Comparison of ENCODE assay signal across 8 cellular contexts in the genomic region with DNA sequence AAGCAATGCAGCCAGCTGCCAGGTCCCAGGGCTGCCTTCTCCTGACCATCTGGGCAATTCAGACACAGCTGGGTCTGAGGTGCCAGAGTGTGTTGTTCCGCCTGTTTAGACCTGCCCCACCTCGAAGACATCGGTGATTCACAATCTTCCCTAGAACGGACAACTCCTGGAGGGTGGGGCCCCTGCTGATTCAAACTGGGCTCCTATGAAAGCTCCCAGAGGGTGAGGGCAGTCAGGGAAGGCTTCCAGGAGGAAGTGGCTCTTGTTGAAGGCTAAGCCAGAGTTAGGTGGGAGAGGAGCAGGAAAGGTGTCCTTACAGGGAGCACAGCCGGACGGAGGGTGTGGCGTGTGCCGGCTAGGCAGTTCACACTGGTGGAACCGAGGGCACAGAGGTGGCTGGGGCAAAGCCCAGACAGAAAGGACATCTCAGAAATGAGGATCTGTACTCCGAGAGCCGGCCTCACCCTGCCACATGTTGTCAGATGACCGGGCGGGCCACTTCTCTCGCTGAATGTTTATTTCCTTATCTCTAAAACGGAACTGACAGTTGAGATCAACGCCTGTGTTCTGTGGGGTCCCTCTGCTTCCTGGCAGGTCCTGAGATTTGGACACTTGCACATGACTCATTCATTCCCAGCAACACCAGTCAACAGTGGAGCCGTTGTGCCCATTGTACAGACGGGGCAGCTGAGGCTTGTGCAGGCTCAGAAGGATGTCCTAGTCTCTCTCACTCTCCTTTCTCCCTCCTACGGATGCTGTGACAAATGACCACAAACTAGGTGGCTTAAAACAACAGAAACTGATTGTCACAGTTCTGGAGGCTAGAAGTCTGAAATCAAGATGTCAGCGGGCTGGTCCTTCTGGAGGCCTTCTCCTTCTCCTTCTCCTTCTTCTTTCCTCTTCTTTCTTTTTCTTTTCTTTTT. TPM values are rescaled to one million over a fixed set of nuclear protein-coding genes. Genes with fewer than 3 reads are reported as not detected.
DNase-seq lines count a peak whose midpoint lies in the region; ATAC-seq and TF ChIP-seq lines count a peak whose summit lies in the region.

No MANE protein-coding gene starts in this region.

- H2BK5ac ChIP-seq in neuronal stem cell (ENCODE audit: low read length) = no peak overlapping the region

- H3K27me3 ChIP-seq in colonic mucosa = no peaks in the 10 kb centered on the region
- H3K27me3 ChIP-seq in neuronal stem cell (ENCODE audit: control insufficient read depth in 3 of 3, insufficient read depth in 3 of 3, low read depth in 1 of 3, low read length in 3 of 3) = peaks cover 0 to 30% (median 0%) of the 10 kb centered on the region in 3 experiments

- no peak overlapping the region for H4K8ac ChIP-seq in neuronal stem cell (ENCODE audit: low read depth, low read length)

- intact Hi-C loops in colonic mucosa (cut with DNase I) = no loop called here

- peak; percentile 55 for ATAC-seq in GM18520 (IDR thresholded peaks at IDR 0.05; ENCODE audit: unreplicated experiment)

- H2BK12ac ChIP-seq in neuronal stem cell (ENCODE audit: low read length) = no peak overlapping the region

- H2BK120ac ChIP-seq in neuronal stem cell (ENCODE audit: low read depth, low read length) = peak overlapping the region; percentile 16

- no peak for TF ChIP-seq CTCF in colonic mucosa (IDR thresholded peaks at IDR 0.05)

- DNase-seq in M059J (ENCODE audit: low read depth) (peak; percentile 36), colonic mucosa (peak; percentile 92), neuronal stem cell (ENCODE audit: low spot score) (no peak), hepatic stellate cell (ENCODE audit: low spot score) (no peak), HK-2 (ENCODE audit: unreplicated experiment) (no peak), NCI-H1092 (lab: John Stamatoyannopoulos, UW) (no peak), NCI-H345 treated with DMSO at 0.1 percent for 48 hours (lab: John Stamatoyannopoulos, UW; ENCODE audit: unreplicated experiment) (no peak)

- H3K4me2 ChIP-seq in neuronal stem cell (ENCODE audit: insufficient read depth, low read length, poor library complexity, severe bottlenecking) = no peak overlapping the region

- no peak overlapping the region for H2AFZ ChIP-seq in neuronal stem cell (ENCODE audit: low read length)

- H3K23ac ChIP-seq in neuronal stem cell (ENCODE audit: low read depth, low read length, poor library complexity) = peak overlapping the region; percentile 10

- peak overlapping the region; percentile 99 for H2AK5ac ChIP-seq in neuronal stem cell (ENCODE audit: low read depth, low read length)

- no peaks in the 10 kb centered on the region for H3K9me3 ChIP-seq in colonic mucosa
- H3K9me3 ChIP-seq in neuronal stem cell (replicated peaks in 1 of 2; ENCODE audit: control insufficient read depth in 2 of 2, insufficient read depth in 1 of 2, low read depth in 1 of 2, low read length in 2 of 2) = no peaks in the 10 kb centered on the region

- H2BK15ac ChIP-seq in neuronal stem cell (ENCODE audit: low read length) = peak overlapping the region; percentile 78

- no peaks in the 10 kb centered on the region for H3K36me3 ChIP-seq in colonic mucosa
- no peaks in the 10 kb centered on the region for H3K36me3 ChIP-seq in neuronal stem cell (replicated peaks in 1 of 2; ENCODE audit: control insufficient read depth in 2 of 2, insufficient read depth in 2 of 2, low read length in 2 of 2)

- no peak overlapping the region for H3K4me3 ChIP-seq in colonic mucosa
- no peak overlapping the region for H3K4me3 ChIP-seq in neuronal stem cell (ENCODE audit: low read length in 2 of 2)

- H4K91ac ChIP-seq in neuronal stem cell (ENCODE audit: low read depth, low read length, poor library complexity) = peak overlapping the region; percentile 79

- peak overlapping the region; percentile 56 for H3K14ac ChIP-seq in neuronal stem cell (ENCODE audit: low read length)

- peak overlapping the region; percentile 10 for H3K4ac ChIP-seq in neuronal stem cell (ENCODE audit: low read length)

- no CpG with 5 or more reads among the region's 20 CpGs for WGBS in neuronal stem cell (ENCODE audit: extremely low coverage in 2 of 2, insufficient read length in 2 of 2, insufficient replicate concordance in 1 of 2), 2 donors

- peak overlapping the region; percentile 62 for H3K27ac ChIP-seq in colonic mucosa
- no peak overlapping the region for H3K27ac ChIP-seq in neuronal stem cell (replicated peaks; ENCODE audit: low read length)

- peak overlapping the region; percentile 35 for H3K18ac ChIP-seq in neuronal stem cell (ENCODE audit: low read length)

- peak overlapping the region; percentile 25 to 70 for H3K9ac ChIP-seq in colonic mucosa (ENCODE audit: low read depth in 2 of 2, low read length in 2 of 2)
- no peak overlapping the region for H3K9ac ChIP-seq in neuronal stem cell (ENCODE audit: low read depth, low read length, poor library complexity)

- H3K4me1 ChIP-seq in colonic mucosa (peaks cover 19% of the 10 kb centered on the region), neuronal stem cell (ENCODE audit: control insufficient read depth in 2 of 2, insufficient read depth in 1 of 2, low read depth in 1 of 2, low read length in 2 of 2) (peaks cover 7 to 20% of the 10 kb centered on the region in 2 donors)

- H3K79me1 ChIP-seq in neuronal stem cell (ENCODE audit: low read depth, low read length) = no peaks in the 10 kb centered on the region

RNA-seq across cellular contexts. Expression of gene LITAF, which starts 26.9 kb away (rescaled TPM):
- total RNA-seq in M059J (2014; rRNA removed; shearing (Covaris generic)) = 68.6 and 95.0 TPM in 2 replicates
- 100 to 1,000 TPM; 144 to 211 TPM for total RNA-seq in colonic mucosa
- polyA plus RNA-seq in neuronal stem cell (2013, experiment 1 of 2) = 85.6 TPM
- 87.4 TPM for polyA plus RNA-seq in neuronal stem cell (2013, experiment 2 of 2)

RNA-seq across cellular contexts. Expression of gene SNN, which starts 54.6 kb away (rescaled TPM):
- total RNA-seq in M059J (2014; rRNA removed; shearing (Covaris generic)) = 9.2 and 14.7 TPM in 2 replicates
- total RNA-seq in colonic mucosa = 1 to 10 TPM; 2.4 to 5.6 TPM
- 84.2 TPM for polyA plus RNA-seq in neuronal stem cell (2013, experiment 1 of 2)
- polyA plus RNA-seq in neuronal stem cell (2013, experiment 2 of 2) = 83.6 TPM

Comparison
In these comparisons a context has a peak if more than half of its experiments do, and no peak if none do; other contexts are left out.
1. DNase-seq: peak in M059J (single experiment) and colonic mucosa (single experiment); none in neuronal stem cell (single experiment), hepatic stellate cell (single experiment), HK-2 (single experiment), NCI-H1092 (single experiment) and NCI-H345 treated with DMSO at 0.1 percent for 48 hours (single experiment).